ENCODE assay signal across 24 cellular contexts in the genomic region with DNA sequence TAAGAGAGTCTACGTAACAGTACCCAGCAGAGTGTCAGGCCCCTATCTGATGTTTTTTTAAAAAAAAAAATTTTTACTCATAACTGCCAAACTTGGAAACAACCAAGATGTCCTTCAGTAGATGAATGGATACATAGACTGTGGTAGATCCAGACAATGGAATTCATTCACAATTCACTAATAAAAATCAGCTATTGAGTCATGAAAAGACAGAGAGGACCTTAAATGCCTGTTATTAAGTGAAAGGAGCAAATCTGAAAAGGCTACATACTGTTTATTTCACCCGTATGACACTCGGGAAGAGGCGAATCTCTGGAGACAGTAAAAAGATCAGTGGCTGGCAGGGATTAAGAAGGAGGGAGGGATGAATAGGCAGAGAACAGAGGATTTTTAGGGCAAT.
DNase-seq lines count a peak whose midpoint lies in the region; ATAC-seq and TF ChIP-seq lines count a peak whose summit lies in the region.
"Had no signal": no experiment of that assay in that cellular context is flagged by ENCODE, and none has a peak within 500 bp of the region (broad histone marks: within the 10 kb centered on the region; RNA-seq: fewer than 3 reads in every experiment).

No MANE protein-coding gene starts in this region.

- H3K27me3 Mint-ChIP-seq in activated CD4-positive, alpha-beta T cell treated with anti-CD3 and anti-CD28 coated beads for 36 hours = no peaks in the 10 kb centered on the region
- H3K27me3 Mint-ChIP-seq: CD4-positive, alpha-beta memory T cell; CD4-positive, CD25-positive, alpha-beta regulatory T cell; CD8-positive, alpha-beta memory T cell had no signal

- DNase-seq in foreskin melanocyte = peak; percentile 79
- peak; percentile 38 for DNase-seq in pons (ENCODE audit: low spot score)
- DNase-seq in testis = peak; percentile 25
- DNase-seq in medulla oblongata (ENCODE audit: extremely low spot score) = no peak
- DNase-seq in activated CD4-positive, alpha-beta T cell treated with anti-CD3 and anti-CD28 coated beads for 36 hours = no peak
- DNase-seq: 8988T; ACHN; BE2C; C1 segment of cervical spinal cord; CD4-positive, alpha-beta memory T cell; CD4-positive, CD25-positive, alpha-beta regulatory T cell; CD8-positive, alpha-beta memory T cell; COR-L47; DMS 273 treated with DMSO at 0.1 percent for 48 hours; DMS153; DMS53; DMS79; DND-41; EL; GDM1 had no signal

- TF ChIP-seq POLR2A in testis (IDR thresholded peaks at IDR 0.05) = no peak

- H3K4me3 Mint-ChIP-seq in activated CD4-positive, alpha-beta T cell treated with anti-CD3 and anti-CD28 coated beads for 36 hours = no peak overlapping the region
- H3K4me3 Mint-ChIP-seq: CD14-positive monocyte; CD4-positive, alpha-beta memory T cell; CD4-positive, CD25-positive, alpha-beta regulatory T cell; CD8-positive, alpha-beta memory T cell had no signal

- H3K4me3 ChIP-seq in testis = no peak overlapping the region
- H3K4me3 ChIP-seq: BLaER1, GM12878 had no signal

- intact Hi-C loops in testis (cut with DNase I; ENCODE audit: low total_unique reads) = no loop called here
- intact Hi-C loops in activated CD4-positive, alpha-beta T cell treated with anti-CD3 and anti-CD28 coated beads for 36 hours (cut with DNase I, micrococcal nuclease) = no loop called here

- CTCF ChIA-PET in activated CD4-positive, alpha-beta T cell treated with anti-CD3 and anti-CD28 coated beads for 36 hours (lab: Charles Lee) = interaction anchor here (0.5 to 0.6 kb wide), 3 partner anchors 11 to 1059 kb away, joined by 3 to 4 read pairs (median 3); no protein-coding TSS in a partner anchor

- 61 to 83% methylated on average over 4 of the region's 4 CpGs for WGBS in testis, 2 donors

- no peaks in the 10 kb centered on the region for H3K9me3 ChIP-seq in testis
- H3K9me3 ChIP-seq: BE2C, BLaER1 had no signal

- peaks cover 9% of the 10 kb centered on the region for H3K9me3 Mint-ChIP-seq in activated CD4-positive, alpha-beta T cell treated with anti-CD3 and anti-CD28 coated beads for 36 hours (ENCODE audit: low read depth)

- ATAC-seq in HG02610 (IDR thresholded peaks at IDR 0.05; ENCODE audit: unreplicated experiment) = no peak
- ATAC-seq in activated CD4-positive, alpha-beta T cell treated with anti-CD3 and anti-CD28 coated beads for 36 hours = no peak
- ATAC-seq: GM12878 had no signal

- POLR2A ChIA-PET in activated CD4-positive, alpha-beta T cell treated with anti-CD3 and anti-CD28 coated beads for 36 hours (lab: Charles Lee) = no interaction called here

- H3K27ac Mint-ChIP-seq in activated CD4-positive, alpha-beta T cell treated with anti-CD3 and anti-CD28 coated beads for 36 hours = no peak overlapping the region
- H3K27ac Mint-ChIP-seq: CD14-positive monocyte; CD4-positive, alpha-beta memory T cell; CD4-positive, CD25-positive, alpha-beta regulatory T cell; CD8-positive, alpha-beta memory T cell had no signal

- no peaks in the 10 kb centered on the region for H3K4me1 Mint-ChIP-seq in activated CD4-positive, alpha-beta T cell treated with anti-CD3 and anti-CD28 coated beads for 36 hours
- H3K4me1 Mint-ChIP-seq: CD14-positive monocyte; CD4-positive, alpha-beta memory T cell; CD4-positive, CD25-positive, alpha-beta regulatory T cell; CD8-positive, alpha-beta memory T cell had no signal

- H3K4me1 ChIP-seq in testis = no peaks in the 10 kb centered on the region
- H3K4me1 ChIP-seq: BE2C, BLaER1 had no signal

- no peaks in the 10 kb centered on the region for H3K27me3 ChIP-seq in testis
- H3K27me3 ChIP-seq: BE2C, BLaER1 had no signal

- no peaks in the 10 kb centered on the region for H3K36me3 ChIP-seq in testis (ENCODE audit: low read depth, missing control alignments)
- H3K36me3 ChIP-seq: BE2C, BLaER1 had no signal

- H3K36me3 Mint-ChIP-seq in activated CD4-positive, alpha-beta T cell treated with anti-CD3 and anti-CD28 coated beads for 36 hours (ENCODE audit: low read depth) = no peaks in the 10 kb centered on the region
- H3K36me3 Mint-ChIP-seq: CD14-positive monocyte; CD4-positive, alpha-beta memory T cell; CD4-positive, CD25-positive, alpha-beta regulatory T cell; CD8-positive, alpha-beta memory T cell had no signal

- peak overlapping the region; percentile 20 to 31 for H3K27ac ChIP-seq in testis
- H3K27ac ChIP-seq: BLaER1 had no signal

- TF ChIP-seq CTCF in testis (IDR thresholded peaks at IDR 0.05) = no peak

Comparison
In these comparisons a context has a peak if more than half of its experiments do, and no peak if none do; other contexts are left out.
1. DNase-seq: peak in foreskin melanocyte (single experiment), pons (single experiment) and testis (single experiment); none in medulla oblongata (single experiment) and activated CD4-positive, alpha-beta T cell treated with anti-CD3 and anti-CD28 coated beads for 36 hours (single experiment).